Comparison of ENCODE assay signal across 15 cellular contexts in genomic region chr2:128779301-128780095, GRCh38.
"Had no signal": no experiment of that assay in that cellular context is flagged by ENCODE, and none has a peak within 500 bp of the region (broad histone marks: within the 10 kb centered on the region; RNA-seq: fewer than 3 reads in every experiment).

No MANE protein-coding gene starts in this region.

- H3K4me1 ChIP-seq: breast epithelium, pancreas, tibial artery had no signal

- ATAC-seq: activated naive CD8-positive, alpha-beta T cell treated with anti-CD3 and anti-CD28 coated beads, Interleukin-2, amount 50 U/mL, for 24 hours; pancreas; stimulated activated memory B cell treated with anti-CD40 and anti-IgM and Interleukin-4, amounts not matched to agents 10 μg/mL and 1 μg/mL and 100 μg/mL, for 72 hours had no signal

- H3K27me3 ChIP-seq: breast epithelium, hepatocyte, pancreas had no signal

- H3K27ac Mint-ChIP-seq: activated naive CD8-positive, alpha-beta T cell treated with anti-CD3 and anti-CD28 coated beads, Interleukin-2, amount 50 U/mL, for 24 hours; mesothelial cell of epicardium; stimulated activated memory B cell treated with anti-CD40 and anti-IgM and Interleukin-4, amounts not matched to agents 10 μg/mL and 1 μg/mL and 100 μg/mL, for 72 hours had no signal

- H3K27me3 Mint-ChIP-seq: activated naive CD8-positive, alpha-beta T cell treated with anti-CD3 and anti-CD28 coated beads, Interleukin-2, amount 50 U/mL, for 24 hours had no signal

- H3K36me3 Mint-ChIP-seq: mesothelial cell of epicardium; stimulated activated memory B cell treated with anti-CD40 and anti-IgM and Interleukin-4, amounts not matched to agents 10 μg/mL and 1 μg/mL and 100 μg/mL, for 72 hours had no signal

- H3K36me3 ChIP-seq: breast epithelium, esophagus squamous epithelium, pancreas, tibial artery had no signal

- H3K4me3 ChIP-seq: breast epithelium, esophagus squamous epithelium, hepatocyte, pancreas, tibial artery had no signal

- H3K27ac ChIP-seq: breast epithelium, esophagus squamous epithelium, hepatocyte, pancreas, tibial artery had no signal

- H3K4me3 Mint-ChIP-seq: activated naive CD8-positive, alpha-beta T cell treated with anti-CD3 and anti-CD28 coated beads, Interleukin-2, amount 50 U/mL, for 24 hours; mesothelial cell of epicardium; stimulated activated memory B cell treated with anti-CD40 and anti-IgM and Interleukin-4, amounts not matched to agents 10 μg/mL and 1 μg/mL and 100 μg/mL, for 72 hours had no signal

- H3K4me1 Mint-ChIP-seq: activated naive CD8-positive, alpha-beta T cell treated with anti-CD3 and anti-CD28 coated beads, Interleukin-2, amount 50 U/mL, for 24 hours; stimulated activated memory B cell treated with anti-CD40 and anti-IgM and Interleukin-4, amounts not matched to agents 10 μg/mL and 1 μg/mL and 100 μg/mL, for 72 hours had no signal

- DNase-seq: activated CD4-positive, alpha-beta T cell treated with anti-CD3 and anti-CD28 coated beads, Interleukin-2, amount 50 U/mL, for 1 hour; activated naive CD4-positive, alpha-beta T cell; activated naive CD8-positive, alpha-beta T cell treated with anti-CD3 and anti-CD28 coated beads, Interleukin-2, amount 50 U/mL, for 24 hours; activated T-cell treated with anti-CD3 and anti-CD28 coated beads, Interleukin-2, amount 50 U/mL, for 48 hours; aorta; esophagus squamous epithelium; left ventricle myocardium superior; stimulated activated CD4-positive, alpha-beta T cell treated with anti-CD3 and anti-CD28 coated beads, Interleukin-2, amount 100 ng/mL, for 48 hours; T-helper 9 cell had no signal

- H3K9me3 ChIP-seq: breast epithelium, esophagus squamous epithelium, pancreas, tibial artery had no signal

- H3K9me3 Mint-ChIP-seq: activated naive CD8-positive, alpha-beta T cell treated with anti-CD3 and anti-CD28 coated beads, Interleukin-2, amount 50 U/mL, for 24 hours; stimulated activated memory B cell treated with anti-CD40 and anti-IgM and Interleukin-4, amounts not matched to agents 10 μg/mL and 1 μg/mL and 100 μg/mL, for 72 hours had no signal
